In genomic region chr16:78522327-78522726, GRCh38 we compare ENCODE assay signal across 17 cellular contexts.
DNase-seq lines count a peak whose midpoint lies in the region; ATAC-seq and TF ChIP-seq lines count a peak whose summit lies in the region.
"Had no signal": no experiment of that assay in that cellular context is flagged by ENCODE, and none has a peak within 500 bp of the region (broad histone marks: within the 10 kb centered on the region; RNA-seq: fewer than 3 reads in every experiment).

No MANE protein-coding gene starts in this region.

- DNase-seq in NCI-H748 (lab: John Stamatoyannopoulos, UW; ENCODE audit: unreplicated experiment) (peak; percentile 40), NCI-H748 treated with DMSO at 0.1 percent for 48 hours (lab: John Stamatoyannopoulos, UW) (no peak), GM23338 (ENCODE audit: low spot score) (no peak), NCI-H1092 (lab: John Stamatoyannopoulos, UW) (peak; percentile 3), nephron progenitor cell (no peak), hippocampal formation (lab: John Stamatoyannopoulos, UW) (no peak), upper lobe of left lung (no peak), DMS 273 (lab: John Stamatoyannopoulos, UW; ENCODE audit: unreplicated experiment) (no peak)
- DNase-seq: activated naive CD4-positive, alpha-beta T cell; CD8-positive, alpha-beta T cell; immature natural killer cell; NCI-H345; occipital lobe; PC-9; stimulated activated CD4-positive, alpha-beta T cell treated with anti-CD3 and anti-CD28 coated beads, Interleukin-4, amount 100 ng/mL, for 4 hours; SW 1271; tibial artery had no signal

- no peak overlapping the region for H3K27ac ChIP-seq in GM23338 (ENCODE audit: low read depth)
- H3K27ac ChIP-seq in upper lobe of left lung = no peak overlapping the region
- H3K27ac ChIP-seq: PC-9, tibial artery had no signal

- no peaks in the 10 kb centered on the region for H3K9me3 ChIP-seq in upper lobe of left lung
- H3K9me3 ChIP-seq: tibial artery had no signal

- no peaks in the 10 kb centered on the region for H3K9me2 ChIP-seq in GM23338 (ENCODE audit: insufficient read depth)

- no peaks in the 10 kb centered on the region for H3F3A ChIP-seq in GM23338 (replicated peaks; ENCODE audit: low read depth)

- no peak for TF ChIP-seq CTCF in GM23338 (conservative IDR thresholded peaks at IDR 0.05; ENCODE audit: low read depth in 2 of 2)
- TF ChIP-seq CTCF in nephron progenitor cell (IDR thresholded peaks at IDR 0.05) = no peak
- TF ChIP-seq CTCF in upper lobe of left lung (IDR thresholded peaks at IDR 0.05) = no peak

- H3K27ac Mint-ChIP-seq in GM23338 (peak overlapping the region; percentile 5; the same call in 1 of the 2 replicates), nephron progenitor cell (peak overlapping the region; percentile 84)
- H3K27ac Mint-ChIP-seq: CD8-positive, alpha-beta T cell; immature natural killer cell had no signal

- 60 to 62% methylated on average over 5 of the region's 5 CpGs for WGBS in upper lobe of left lung, 2 donors

- H3K27me3 ChIP-seq in GM23338 (ENCODE audit: insufficient read depth) = no peaks in the 10 kb centered on the region
- no peaks in the 10 kb centered on the region for H3K27me3 ChIP-seq in upper lobe of left lung
- H3K27me3 ChIP-seq: tibial artery had no signal

- no peaks in the 10 kb centered on the region for H4K20me1 ChIP-seq in GM23338 (replicated peaks; ENCODE audit: insufficient read depth)

- no peaks in the 10 kb centered on the region for H3K36me3 Mint-ChIP-seq in GM23338 (ENCODE audit: low read depth)
- peaks cover 8% of the 10 kb centered on the region for H3K36me3 Mint-ChIP-seq in nephron progenitor cell (ENCODE audit: low read depth)
- H3K36me3 Mint-ChIP-seq: CD8-positive, alpha-beta T cell; immature natural killer cell had no signal

- H3K79me2 ChIP-seq in GM23338 (replicated peaks; ENCODE audit: insufficient read depth) = no peaks in the 10 kb centered on the region

- H3K4me3 ChIP-seq in GM23338 (no peak overlapping the region), upper lobe of left lung (no peak overlapping the region)
- H3K4me3 ChIP-seq: PC-9, tibial artery had no signal

- no peaks in the 10 kb centered on the region for H3K4me1 ChIP-seq in GM23338 (ENCODE audit: insufficient read depth)
- H3K4me1 ChIP-seq in upper lobe of left lung = peaks cover 0 to 6% (median 0%) of the 10 kb centered on the region in 4 donors
- H3K4me1 ChIP-seq: tibial artery had no signal

- H3K36me3 ChIP-seq in GM23338 (ENCODE audit: insufficient read depth) = no peaks in the 10 kb centered on the region
- no peaks in the 10 kb centered on the region for H3K36me3 ChIP-seq in upper lobe of left lung
- H3K36me3 ChIP-seq: tibial artery had no signal

- H3K4me1 Mint-ChIP-seq in GM23338 (no peaks in the 10 kb centered on the region), nephron progenitor cell (peaks cover 34% of the 10 kb centered on the region)
- H3K4me1 Mint-ChIP-seq: immature natural killer cell had no signal

- no peak for TF ChIP-seq POLR2A in upper lobe of left lung (IDR thresholded peaks at IDR 0.05)

- H2AFZ ChIP-seq in GM23338 = no peak overlapping the region
- H2AFZ ChIP-seq: PC-9 had no signal

- H3K4me2 ChIP-seq in GM23338 = no peak overlapping the region
- H3K4me2 ChIP-seq: PC-9 had no signal

- no peak overlapping the region for H3K4me3 Mint-ChIP-seq in GM23338
- no peak overlapping the region for H3K4me3 Mint-ChIP-seq in nephron progenitor cell
- H3K4me3 Mint-ChIP-seq: CD8-positive, alpha-beta T cell; immature natural killer cell had no signal

- no peak for ATAC-seq in GM23338
- ATAC-seq in upper lobe of left lung (ENCODE audit: low FRiP score in 2 of 2) = no peak
- ATAC-seq: CD8-positive, alpha-beta T cell had no signal

- H3K9me3 Mint-ChIP-seq in GM23338 (no peaks in the 10 kb centered on the region), nephron progenitor cell (peaks cover 7% of the 10 kb centered on the region)
- H3K9me3 Mint-ChIP-seq: CD8-positive, alpha-beta T cell; immature natural killer cell had no signal

- no peak for TF ChIP-seq EP300 in upper lobe of left lung (IDR thresholded peaks at IDR 0.05)

- H3K27me3 Mint-ChIP-seq in GM23338 (ENCODE audit: insufficient read depth, low read depth, poor library complexity) (no peaks in the 10 kb centered on the region), nephron progenitor cell (ENCODE audit: low read depth, poor library complexity) (peaks cover 12% of the 10 kb centered on the region)

TF ChIP-seq in GM23338, 12 proteins besides CTCF, POLR2A, EP300 and RAD21 (continues in another document):
- TF ChIP-seq JUNB (IDR thresholded peaks at IDR 0.05; ENCODE audit: unreplicated experiment) = no peak
- no peak for TF ChIP-seq ZNF114 (CRISPR knock-in tag; IDR thresholded peaks at IDR 0.05)
- TF ChIP-seq ZNF331 (CRISPR knock-in tag; IDR thresholded peaks at IDR 0.05; ENCODE audit: low read depth) = no peak
- no peak for TF ChIP-seq ZNF462 (CRISPR knock-in tag; IDR thresholded peaks at IDR 0.05)

Comparison
In these comparisons a context has a peak if more than half of its experiments do, and no peak if none do; other contexts are left out.
1. DNase-seq: peak in NCI-H748 (single experiment) and NCI-H1092 (single experiment); none in NCI-H748 treated with DMSO at 0.1 percent for 48 hours (single experiment), GM23338 (single experiment), nephron progenitor cell (single experiment), hippocampal formation (0 of 2), upper lobe of left lung (0 of 2) and DMS 273 (single experiment).